Comparison of ENCODE assay signal across 1 cellular context in the genomic region with DNA sequence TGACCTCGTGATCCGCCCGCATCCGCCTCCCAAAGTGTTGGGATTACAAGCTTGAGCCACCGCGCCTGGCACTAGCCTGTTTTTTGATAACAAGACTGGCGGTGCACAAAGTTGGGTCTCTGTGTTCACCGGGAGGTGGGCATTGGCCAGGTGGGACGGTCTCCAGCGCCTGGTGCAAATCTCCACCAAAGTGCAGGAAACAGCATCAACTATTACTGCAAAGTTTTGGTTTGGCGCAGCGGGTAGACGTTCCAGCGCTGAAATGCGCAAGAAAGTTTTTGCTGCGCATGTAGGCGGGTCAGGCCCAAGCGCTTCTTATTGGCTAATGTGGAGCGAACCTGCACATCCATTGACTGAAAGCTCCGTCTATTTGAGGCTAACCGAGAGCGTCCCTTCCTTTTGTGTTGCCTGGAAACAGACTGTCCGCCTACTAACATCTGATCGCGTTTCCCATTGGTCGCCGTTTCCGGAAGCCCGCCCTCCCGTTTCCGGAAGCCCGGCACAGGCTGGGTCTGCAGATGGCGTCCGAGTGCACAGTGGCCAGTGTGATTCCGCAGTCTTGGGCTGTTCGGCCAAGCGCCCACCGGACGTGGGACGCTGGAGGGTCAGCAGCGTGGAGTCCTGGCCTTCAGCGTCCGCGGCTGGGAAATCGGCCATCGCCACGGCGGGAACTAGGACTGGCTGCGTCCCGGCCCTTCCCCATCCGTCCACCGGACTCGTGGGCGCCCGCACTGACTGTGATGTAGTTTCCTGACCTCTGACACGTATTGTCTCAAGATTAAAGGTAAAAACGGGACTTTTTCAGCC.
TF ChIP-seq lines count a peak whose summit lies in the region.

No MANE protein-coding gene starts in this region.

TF ChIP-seq in HepG2, 621 proteins besides CTCF, POLR2A, EP300 and RAD21 (continues in another document):
- TF ChIP-seq, protein P1, sequence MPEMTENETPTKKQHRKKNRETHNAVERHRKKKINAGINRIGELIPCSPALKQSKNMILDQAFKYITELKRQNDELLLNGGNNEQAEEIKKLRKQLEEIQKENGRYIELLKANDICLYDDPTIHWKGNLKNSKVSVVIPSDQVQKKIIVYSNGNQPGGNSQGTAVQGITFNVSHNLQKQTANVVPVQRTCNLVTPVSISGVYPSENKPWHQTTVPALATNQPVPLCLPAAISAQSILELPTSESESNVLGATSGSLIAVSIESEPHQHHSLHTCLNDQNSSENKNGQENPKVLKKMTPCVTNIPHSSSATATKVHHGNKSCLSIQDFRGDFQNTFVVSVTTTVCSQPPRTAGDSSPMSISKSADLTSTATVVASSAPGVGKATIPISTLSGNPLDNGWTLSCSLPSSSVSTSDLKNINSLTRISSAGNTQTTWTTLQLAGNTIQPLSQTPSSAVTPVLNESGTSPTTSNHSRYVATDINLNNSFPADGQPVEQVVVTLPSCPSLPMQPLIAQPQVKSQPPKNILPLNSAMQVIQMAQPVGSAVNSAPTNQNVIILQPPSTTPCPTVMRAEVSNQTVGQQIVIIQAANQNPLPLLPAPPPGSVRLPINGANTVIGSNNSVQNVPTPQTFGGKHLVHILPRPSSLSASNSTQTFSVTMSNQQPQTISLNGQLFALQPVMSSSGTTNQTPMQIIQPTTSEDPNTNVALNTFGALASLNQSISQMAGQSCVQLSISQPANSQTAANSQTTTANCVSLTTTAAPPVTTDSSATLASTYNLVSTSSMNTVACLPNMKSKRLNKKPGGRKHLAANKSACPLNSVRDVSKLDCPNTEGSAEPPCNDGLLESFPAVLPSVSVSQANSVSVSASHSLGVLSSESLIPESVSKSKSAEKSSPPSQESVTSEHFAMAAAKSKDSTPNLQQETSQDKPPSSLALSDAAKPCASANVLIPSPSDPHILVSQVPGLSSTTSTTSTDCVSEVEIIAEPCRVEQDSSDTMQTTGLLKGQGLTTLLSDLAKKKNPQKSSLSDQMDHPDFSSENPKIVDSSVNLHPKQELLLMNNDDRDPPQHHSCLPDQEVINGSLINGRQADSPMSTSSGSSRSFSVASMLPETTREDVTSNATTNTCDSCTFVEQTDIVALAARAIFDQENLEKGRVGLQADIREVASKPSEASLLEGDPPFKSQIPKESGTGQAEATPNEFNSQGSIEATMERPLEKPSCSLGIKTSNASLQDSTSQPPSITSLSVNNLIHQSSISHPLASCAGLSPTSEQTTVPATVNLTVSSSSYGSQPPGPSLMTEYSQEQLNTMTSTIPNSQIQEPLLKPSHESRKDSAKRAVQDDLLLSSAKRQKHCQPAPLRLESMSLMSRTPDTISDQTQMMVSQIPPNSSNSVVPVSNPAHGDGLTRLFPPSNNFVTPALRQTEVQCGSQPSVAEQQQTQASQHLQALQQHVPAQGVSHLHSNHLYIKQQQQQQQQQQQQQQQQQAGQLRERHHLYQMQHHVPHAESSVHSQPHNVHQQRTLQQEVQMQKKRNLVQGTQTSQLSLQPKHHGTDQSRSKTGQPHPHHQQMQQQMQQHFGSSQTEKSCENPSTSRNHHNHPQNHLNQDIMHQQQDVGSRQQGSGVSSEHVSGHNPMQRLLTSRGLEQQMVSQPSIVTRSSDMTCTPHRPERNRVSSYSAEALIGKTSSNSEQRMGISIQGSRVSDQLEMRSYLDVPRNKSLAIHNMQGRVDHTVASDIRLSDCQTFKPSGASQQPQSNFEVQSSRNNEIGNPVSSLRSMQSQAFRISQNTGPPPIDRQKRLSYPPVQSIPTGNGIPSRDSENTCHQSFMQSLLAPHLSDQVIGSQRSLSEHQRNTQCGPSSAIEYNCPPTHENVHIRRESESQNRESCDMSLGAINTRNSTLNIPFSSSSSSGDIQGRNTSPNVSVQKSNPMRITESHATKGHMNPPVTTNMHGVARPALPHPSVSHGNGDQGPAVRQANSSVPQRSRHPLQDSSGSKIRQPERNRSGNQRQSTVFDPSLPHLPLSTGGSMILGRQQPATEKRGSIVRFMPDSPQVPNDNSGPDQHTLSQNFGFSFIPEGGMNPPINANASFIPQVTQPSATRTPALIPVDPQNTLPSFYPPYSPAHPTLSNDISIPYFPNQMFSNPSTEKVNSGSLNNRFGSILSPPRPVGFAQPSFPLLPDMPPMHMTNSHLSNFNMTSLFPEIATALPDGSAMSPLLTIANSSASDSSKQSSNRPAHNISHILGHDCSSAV (CRISPR knock-in tag; IDR thresholded peaks at IDR 0.05; ENCODE audit: borderline replicate concordance) = no peak
- TF ChIP-seq JDP2 (CRISPR knock-in tag; IDR thresholded peaks at IDR 0.05; ENCODE audit: borderline replicate concordance) = no peak
- no peak for TF ChIP-seq ZNF557 (CRISPR knock-in tag; IDR thresholded peaks at IDR 0.05)
- peak; percentile 100 for TF ChIP-seq MYPOP (CRISPR knock-in tag; IDR thresholded peaks at IDR 0.05)
- no peak for TF ChIP-seq SIX4 (CRISPR knock-in tag; IDR thresholded peaks at IDR 0.05)
- TF ChIP-seq RNF219 (CRISPR knock-in tag; IDR thresholded peaks at IDR 0.05) = no peak
- peak; percentile 88 for TF ChIP-seq YY1 (IDR thresholded peaks at IDR 0.05; ENCODE audit: insufficient read depth, insufficient replicate concordance, low read depth, low read length)
- 0 out of 2 replicates have a peak, but pooled peaks have one; percentile 19 for TF ChIP-seq MIER2 (CRISPR knock-in tag; IDR thresholded peaks at IDR 0.05)
- peak; percentile 84 for TF ChIP-seq BRD4 (CRISPR knock-in tag; IDR thresholded peaks at IDR 0.05)
- 0 out of 2 replicates have a peak, but pooled peaks have one; percentile 25 for TF ChIP-seq HDAC2 (CRISPR knock-in tag; IDR thresholded peaks at IDR 0.05)
- no peak for TF ChIP-seq ZKSCAN5 (CRISPR knock-in tag; IDR thresholded peaks at IDR 0.05)
- TF ChIP-seq ZNF740 (CRISPR knock-in tag; IDR thresholded peaks at IDR 0.05) = no peak
- no peak for TF ChIP-seq STAT6 (CRISPR knock-in tag; IDR thresholded peaks at IDR 0.05; ENCODE audit: borderline replicate concordance)
- TF ChIP-seq ZFP82 (CRISPR knock-in tag; IDR thresholded peaks at IDR 0.05; ENCODE audit: borderline replicate concordance) = 0 out of 2 replicates have a peak, but pooled peaks have one; percentile 57
- TF ChIP-seq MNT (IDR thresholded peaks at IDR 0.05) = no peak
- TF ChIP-seq BCL6 (CRISPR knock-in tag; IDR thresholded peaks at IDR 0.05) = no peak
- TF ChIP-seq POGZ (CRISPR knock-in tag; IDR thresholded peaks at IDR 0.05) = peak; percentile 94
- 0 out of 2 replicates have a peak, but pooled peaks have one; percentile 40 for TF ChIP-seq ZNF296 (CRISPR knock-in tag; conservative IDR thresholded peaks at IDR 0.05)
- no peak for TF ChIP-seq ZNF142 (CRISPR knock-in tag; IDR thresholded peaks at IDR 0.05)
- TF ChIP-seq FOXM1 (CRISPR knock-in tag; IDR thresholded peaks at IDR 0.05) = no peak
- TF ChIP-seq, protein P2, sequence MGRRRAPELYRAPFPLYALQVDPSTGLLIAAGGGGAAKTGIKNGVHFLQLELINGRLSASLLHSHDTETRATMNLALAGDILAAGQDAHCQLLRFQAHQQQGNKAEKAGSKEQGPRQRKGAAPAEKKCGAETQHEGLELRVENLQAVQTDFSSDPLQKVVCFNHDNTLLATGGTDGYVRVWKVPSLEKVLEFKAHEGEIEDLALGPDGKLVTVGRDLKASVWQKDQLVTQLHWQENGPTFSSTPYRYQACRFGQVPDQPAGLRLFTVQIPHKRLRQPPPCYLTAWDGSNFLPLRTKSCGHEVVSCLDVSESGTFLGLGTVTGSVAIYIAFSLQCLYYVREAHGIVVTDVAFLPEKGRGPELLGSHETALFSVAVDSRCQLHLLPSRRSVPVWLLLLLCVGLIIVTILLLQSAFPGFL (CRISPR knock-in tag; IDR thresholded peaks at IDR 0.05) = no peak
- TF ChIP-seq CAMTA2 (CRISPR knock-in tag; IDR thresholded peaks at IDR 0.05; ENCODE audit: borderline replicate concordance) = no peak
- no peak for TF ChIP-seq ZNF367 (CRISPR knock-in tag; IDR thresholded peaks at IDR 0.05; ENCODE audit: borderline replicate concordance)
- no peak for TF ChIP-seq ZNF441 (CRISPR knock-in tag; IDR thresholded peaks at IDR 0.05; ENCODE audit: borderline replicate concordance)
- TF ChIP-seq ZNF12 (CRISPR knock-in tag; IDR thresholded peaks at IDR 0.05) = peak; percentile 64
